Comparison of ENCODE assay signal across 8 cellular contexts in the genomic region with DNA sequence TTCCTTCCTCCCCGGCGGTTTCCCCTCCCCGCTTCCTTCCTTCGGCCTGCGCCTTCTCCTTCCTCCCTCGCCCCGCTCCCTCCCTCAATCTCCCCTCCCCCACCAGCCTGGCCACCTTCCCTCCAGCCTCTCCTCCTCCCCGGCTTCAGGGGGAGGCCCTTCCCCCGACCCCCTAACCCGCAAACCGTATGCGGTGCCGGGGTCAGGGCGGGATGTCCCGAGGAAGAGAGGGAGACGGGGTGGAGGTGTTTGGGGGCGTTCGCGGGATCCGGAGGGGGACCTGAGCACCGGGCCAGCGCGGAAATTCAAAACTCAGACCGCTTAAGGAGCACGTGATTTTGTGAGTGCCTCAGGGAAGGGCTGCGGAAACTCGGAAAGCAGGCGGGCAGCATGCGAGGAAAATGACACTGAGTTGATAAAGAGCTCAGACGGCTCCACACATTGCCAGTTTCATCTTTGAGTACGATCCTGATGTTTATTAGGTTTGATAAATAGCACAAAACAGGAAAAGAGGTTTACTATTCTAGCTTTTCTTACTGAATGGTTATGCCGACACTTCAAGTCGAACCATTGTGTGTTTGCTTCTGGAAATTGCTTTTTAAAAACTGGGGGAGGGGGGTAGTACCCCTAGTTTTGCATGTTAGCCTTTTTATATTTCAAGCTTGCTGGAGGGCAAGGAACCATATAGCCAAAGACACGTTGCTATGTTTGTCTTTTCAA. TPM values are rescaled to one million over a fixed set of nuclear protein-coding genes. Genes with fewer than 3 reads are reported as not detected.
DNase-seq lines count a peak whose midpoint lies in the region; ATAC-seq and TF ChIP-seq lines count a peak whose summit lies in the region.

No MANE protein-coding gene starts in this region.

- peak overlapping the region; percentile 49 to 97 (median 72); a peak in 4 of 7 replicates for H3K27ac Mint-ChIP-seq in H9

- H3K4me2 ChIP-seq in H9 (ENCODE audit: insufficient read depth, insufficient read length, low read length): peak overlapping the region; percentile 60

- no peak overlapping the region for H2AFZ ChIP-seq in H9 (ENCODE audit: low read length)

- H3K18ac ChIP-seq in H9 (ENCODE audit: insufficient read length, low read depth, low read length): peak overlapping the region; percentile 86

- H4K20me1 ChIP-seq in H9 (ENCODE audit: control insufficient read depth, insufficient read depth, insufficient read length): no peaks in the 10 kb centered on the region

- H3K4me1 ChIP-seq in H9 (ENCODE audit: insufficient read depth, low read length): peaks cover 5% of the 10 kb centered on the region; the same call in 1 of the 2 replicates

- H3K4ac ChIP-seq in H9 (ENCODE audit: low read depth, low read length): no peak overlapping the region

- peak overlapping the region; percentile 68; the same call in 1 of the 2 replicates for H3K14ac ChIP-seq in H9 (ENCODE audit: insufficient read depth, low read length)

- no peak overlapping the region for H3T11ph ChIP-seq in H9 (ENCODE audit: low read length)

- no peak overlapping the region for H4K91ac ChIP-seq in H9 (ENCODE audit: insufficient read length, low read depth, low read length)

- no peak overlapping the region for H4K8ac ChIP-seq in H9 (replicated peaks; ENCODE audit: insufficient read length, low read depth, low read length)

- TF ChIP-seq CTCF in H9 (conservative IDR thresholded peaks at IDR 0.05) (no peak), fibroblast of the aortic adventitia (IDR thresholded peaks at IDR 0.05; ENCODE audit: insufficient read depth, low read length) (no peak)

- no CpG with 5 or more reads among the region's 34 CpGs for WGBS in H9 (ENCODE audit: extremely low coverage, insufficient read length, low lambda C conversion rate)

- H3K9ac ChIP-seq in H9 (ENCODE audit: extremely low read depth, insufficient read length, low read length): no peak overlapping the region

- peaks cover 30% of the 10 kb centered on the region for H3K27me3 ChIP-seq in H9 (ENCODE audit: insufficient read depth, low read length)

- H2BK120ac ChIP-seq in H9 (ENCODE audit: low read depth, low read length, poor library complexity, severe bottlenecking): no peak overlapping the region

- no peak overlapping the region for H2AK5ac ChIP-seq in H9 (ENCODE audit: insufficient read length, low read length)

- peak overlapping the region; percentile 84 for H3K4me3 ChIP-seq in fibroblast of the aortic adventitia (ENCODE audit: low read depth, low read length)

- H2BK20ac ChIP-seq in H9 (ENCODE audit: low read depth, low read length, poor library complexity, severe bottlenecking): no peak overlapping the region

- no peaks in the 10 kb centered on the region for H3K79me1 ChIP-seq in H9 (ENCODE audit: insufficient read depth, low read depth, low read length, poor library complexity, severe bottlenecking)

- no peak overlapping the region for H2BK5ac ChIP-seq in H9 (ENCODE audit: insufficient read length, low read length)

- H3K9me3 ChIP-seq in H9 (ENCODE audit: control insufficient read depth, low read depth, low read length): no peaks in the 10 kb centered on the region

- no peaks in the 10 kb centered on the region; a peak in 1 of 5 replicates for H3K9me3 Mint-ChIP-seq in H9

- DNase-seq in AML-193 (lab: John Stamatoyannopoulos, UW): peak; percentile 30 to 45
- no peak for DNase-seq in H9
- DNase-seq in NCI-H748 (lab: John Stamatoyannopoulos, UW; ENCODE audit: unreplicated experiment): peak; percentile 82
- peak; percentile 21 for DNase-seq in activated effector memory CD4-positive, alpha-beta T cell treated with Interleukin-2 at 50 U/mL for 16 hours
- DNase-seq in fibroblast of the aortic adventitia (ENCODE audit: low read depth): peak; percentile 70
- DNase-seq in nucleus accumbens (lab: John Stamatoyannopoulos, UW): peak in 31 of 56 donors; percentile 19 to 84 (median 64)

- peaks cover 48% of the 10 kb centered on the region for H3K23me2 ChIP-seq in H9 (ENCODE audit: insufficient read length, low read depth, low read length, poor library complexity, severe bottlenecking)

- no peak overlapping the region for H3K23ac ChIP-seq in H9 (ENCODE audit: insufficient read length, low read depth, low read length)

- H3K56ac ChIP-seq in H9 (ENCODE audit: insufficient read length, low read depth, low read length): no peak overlapping the region

- no peak overlapping the region for H2BK15ac ChIP-seq in H9 (ENCODE audit: low read depth, low read length)

- no peak for ATAC-seq in HG03469 (IDR thresholded peaks at IDR 0.05; ENCODE audit: unreplicated experiment)
- ATAC-seq in GM18873 (IDR thresholded peaks at IDR 0.05; ENCODE audit: low FRiP score, unreplicated experiment): no peak

- H3K36me3 Mint-ChIP-seq in H9 (ENCODE audit: insufficient read depth in 1 of 3, low read depth in 3 of 3): no peaks in the 10 kb centered on the region; a peak in 1 of 7 replicates

- no peak overlapping the region for H4K5ac ChIP-seq in H9 (ENCODE audit: insufficient read length, low read depth, low read length)

- no peak overlapping the region for H2BK12ac ChIP-seq in H9 (ENCODE audit: insufficient read length, low read depth, low read length)

- peaks cover 71% of the 10 kb centered on the region for H3K27me3 Mint-ChIP-seq in H9 (ENCODE audit: low read depth)

- no peaks in the 10 kb centered on the region for H3K79me2 ChIP-seq in H9 (ENCODE audit: insufficient read depth, low read length)

- H3K4me3 Mint-ChIP-seq in H9: peak overlapping the region; percentile 73 to 91

- H3K27ac ChIP-seq in H9 (ENCODE audit: insufficient read length, low read depth, low read length): no peak overlapping the region

- H3K4me1 Mint-ChIP-seq in H9: peaks cover 49 to 52% of the 10 kb centered on the region in 2 experiments

RNA-seq across cellular contexts. Expression of gene PTCH1, which starts 5.4 kb away (rescaled TPM):
- total RNA-seq in H9 (2021) (6.5 and 9.1 TPM in 2 replicates), fibroblast of the aortic adventitia (ENCODE audit: low replicate concordance) (2.1 and 9.4 TPM in 2 replicates)
